Comparison of ENCODE assay signal across 9 cellular contexts in genomic region chrX:49838374-49838773, GRCh38. TPM values are rescaled to one million over a fixed set of nuclear protein-coding genes. Genes with fewer than 3 reads are reported as not detected.
A peak's percentile ranks its signal among the peaks of the same experiment; 100 is the strongest.
DNase-seq lines count a peak whose midpoint lies in the region; ATAC-seq and TF ChIP-seq lines count a peak whose summit lies in the region.
"Had no signal": no experiment of that assay in that cellular context is flagged by ENCODE, and none has a peak within 500 bp of the region (broad histone marks: within the 10 kb centered on the region; RNA-seq: fewer than 3 reads in every experiment).

No MANE protein-coding gene starts in this region.

- no peaks in the 10 kb centered on the region for H3K36me3 Mint-ChIP-seq in MCF 10A (ENCODE audit: insufficient read depth, unreplicated experiment)
- no peaks in the 10 kb centered on the region for H3K36me3 Mint-ChIP-seq in activated T-helper 17 cell treated with anti-CD3 and anti-CD28 coated beads, Interleukin-2, amount 50 U/mL, for 72 hours (ENCODE audit: low read depth)

- H3K27me3 Mint-ChIP-seq in MCF 10A (ENCODE audit: insufficient read depth, unreplicated experiment) = peaks cover 35% of the 10 kb centered on the region
- H3K27me3 Mint-ChIP-seq in activated T-helper 17 cell treated with anti-CD3 and anti-CD28 coated beads, Interleukin-2, amount 50 U/mL, for 72 hours = no peaks in the 10 kb centered on the region

- BruUV-seq in MCF 10A (replicated peaks; lab: Mats Ljungman, UMichigan) = no TSS peak

- intact Hi-C loops in MCF 10A (cut with micrococcal nuclease) (loop anchor here (5.0 kb wide), 2 partner anchors 76 to 546 kb away; no protein-coding TSS in a partner anchor), mucosa of descending colon (cut with DNase I, micrococcal nuclease) (no loop called here), vagina (cut with DNase I) (no loop called here)

- H3K27ac Mint-ChIP-seq in MCF 10A (ENCODE audit: low read depth, unreplicated experiment) = no peak overlapping the region
- no peak overlapping the region for H3K27ac Mint-ChIP-seq in activated T-helper 17 cell treated with anti-CD3 and anti-CD28 coated beads, Interleukin-2, amount 50 U/mL, for 72 hours
- H3K27ac Mint-ChIP-seq: T-helper 1 cell treated with Interleukin-12 subunit alpha and Interleukin-12 subunit beta and Interleukin-4 antibody, amounts not matched to agents 30 μg/mL and 1 μg/mL, for 36 hours had no signal

- POLR2A ChIA-PET in MCF 10A (lab: Yijun Ruan, JAX) = interaction anchor here (1.0 to 1.2 kb wide), 2 partner anchors 10 to 645 kb away, joined by 3 to 4 read pairs; no protein-coding TSS in a partner anchor

- H3K9me3 Mint-ChIP-seq in MCF 10A (ENCODE audit: unreplicated experiment) = no peaks in the 10 kb centered on the region
- no peaks in the 10 kb centered on the region for H3K9me3 Mint-ChIP-seq in activated T-helper 17 cell treated with anti-CD3 and anti-CD28 coated beads, Interleukin-2, amount 50 U/mL, for 72 hours
- H3K9me3 Mint-ChIP-seq: T-helper 1 cell treated with Interleukin-12 subunit alpha and Interleukin-12 subunit beta and Interleukin-4 antibody, amounts not matched to agents 30 μg/mL and 1 μg/mL, for 36 hours had no signal

- no peaks in the 10 kb centered on the region for H3K4me1 ChIP-seq in mucosa of descending colon (ENCODE audit: low read depth)
- H3K4me1 ChIP-seq in vagina = no peaks in the 10 kb centered on the region

- no peaks in the 10 kb centered on the region for H3K4me1 Mint-ChIP-seq in MCF 10A (ENCODE audit: insufficient read depth, unreplicated experiment)
- no peaks in the 10 kb centered on the region for H3K4me1 Mint-ChIP-seq in activated T-helper 17 cell treated with anti-CD3 and anti-CD28 coated beads, Interleukin-2, amount 50 U/mL, for 72 hours

- no peaks in the 10 kb centered on the region for H3K9me3 ChIP-seq in mucosa of descending colon
- H3K9me3 ChIP-seq in vagina = no peaks in the 10 kb centered on the region

- no peak overlapping the region for H3K4me3 Mint-ChIP-seq in MCF 10A (ENCODE audit: unreplicated experiment)
- H3K4me3 Mint-ChIP-seq in activated T-helper 17 cell treated with anti-CD3 and anti-CD28 coated beads, Interleukin-2, amount 50 U/mL, for 72 hours = no peak overlapping the region
- H3K4me3 Mint-ChIP-seq: T-helper 1 cell treated with Interleukin-12 subunit alpha and Interleukin-12 subunit beta and Interleukin-4 antibody, amounts not matched to agents 30 μg/mL and 1 μg/mL, for 36 hours had no signal

- ATAC-seq in GM19023 (IDR thresholded peaks at IDR 0.05; ENCODE audit: unreplicated experiment) (peak; percentile 64), mucosa of descending colon (peak; percentile 58), GM19351 (IDR thresholded peaks at IDR 0.05; ENCODE audit: unreplicated experiment) (no peak)
- ATAC-seq in activated T-helper 17 cell treated with anti-CD3 and anti-CD28 coated beads, Interleukin-2, amount 50 U/mL, for 72 hours (replicated peaks) = no peak

- CTCF ChIA-PET in MCF 10A (lab: Yijun Ruan, JAX) = interaction anchor here (0.5 to 4.6 kb wide), 26 partner anchors 9 to 914 kb away, joined by 3 to 24 read pairs (median 4); partner anchors contain the start of genes PAGE4 and USP27X

- peak; percentile 62 for TF ChIP-seq CTCF in MCF 10A (IDR thresholded peaks at IDR 0.05; ENCODE audit: unreplicated experiment)
- no peak for TF ChIP-seq CTCF in mucosa of descending colon (IDR thresholded peaks at IDR 0.05)
- peak in 1 of 3 experiments; percentile 28 for TF ChIP-seq CTCF in vagina (IDR thresholded peaks at IDR 0.05)

- no peaks in the 10 kb centered on the region for H3K27me3 ChIP-seq in vagina

- H3K4me3 ChIP-seq in mucosa of descending colon (no peak overlapping the region), vagina (no peak overlapping the region)

- no peak for TF ChIP-seq POLR2A in vagina (IDR thresholded peaks at IDR 0.05)

- no peak overlapping the region for H3K27ac ChIP-seq in vagina

- DNase-seq in DMS114 treated with DMSO at 0.1 percent for 48 hours (lab: John Stamatoyannopoulos, UW; ENCODE audit: unreplicated experiment) = peak; percentile 6
- peak; percentile 14 for DNase-seq in NCI-H1105 treated with DMSO at 0.1 percent for 48 hours (lab: John Stamatoyannopoulos, UW)
- DNase-seq in MCF 10A (ENCODE audit: unreplicated experiment) = peak; percentile 51
- DNase-seq in mucosa of descending colon = peak in 1 of 3 donors; percentile 19
- no peak for DNase-seq in vagina (ENCODE audit: extremely low spot score in 2 of 2)

- H3K36me3 ChIP-seq in mucosa of descending colon (ENCODE audit: low read depth) (no peaks in the 10 kb centered on the region), vagina (no peaks in the 10 kb centered on the region)

RNA-seq across cellular contexts. Expression of gene PAGE4, which starts 9.3 kb away (rescaled TPM):
- not detected in 2 replicates for total RNA-seq in MCF 10A (2022)
- total RNA-seq in mucosa of descending colon = not detected
- not detected for total RNA-seq in vagina
- total RNA-seq in activated T-helper 17 cell treated with anti-CD3 and anti-CD28 coated beads, Interleukin-2, amount 50 U/mL, for 72 hours = not detected

RNA-seq across cellular contexts. Expression of gene USP27X, which starts 40.9 kb away (rescaled TPM):
- total RNA-seq in MCF 10A (2022) (0.93 and 1.1 TPM in 2 replicates), mucosa of descending colon (1 to 10 TPM; 1.3 to 4.5 (median 1.4) TPM), vagina (2.9 TPM)
- 1 to 10 TPM; 1.1 to 1.5 TPM for total RNA-seq in activated T-helper 17 cell treated with anti-CD3 and anti-CD28 coated beads, Interleukin-2, amount 50 U/mL, for 72 hours

Comparison
In these comparisons a context has a peak if more than half of its experiments do, and no peak if none do; other contexts are left out.
1. DNase-seq: peak in DMS114 treated with DMSO at 0.1 percent for 48 hours (single experiment), NCI-H1105 treated with DMSO at 0.1 percent for 48 hours (single experiment) and MCF 10A (single experiment); none in vagina (0 of 2).
2. ATAC-seq: peak in GM19023 (single experiment) and mucosa of descending colon (single experiment); none in activated T-helper 17 cell treated with anti-CD3 and anti-CD28 coated beads, Interleukin-2, amount 50 U/mL, for 72 hours (single experiment) and GM19351 (single experiment).